ENCODE assay signal across 15 cellular contexts in the genomic region with DNA sequence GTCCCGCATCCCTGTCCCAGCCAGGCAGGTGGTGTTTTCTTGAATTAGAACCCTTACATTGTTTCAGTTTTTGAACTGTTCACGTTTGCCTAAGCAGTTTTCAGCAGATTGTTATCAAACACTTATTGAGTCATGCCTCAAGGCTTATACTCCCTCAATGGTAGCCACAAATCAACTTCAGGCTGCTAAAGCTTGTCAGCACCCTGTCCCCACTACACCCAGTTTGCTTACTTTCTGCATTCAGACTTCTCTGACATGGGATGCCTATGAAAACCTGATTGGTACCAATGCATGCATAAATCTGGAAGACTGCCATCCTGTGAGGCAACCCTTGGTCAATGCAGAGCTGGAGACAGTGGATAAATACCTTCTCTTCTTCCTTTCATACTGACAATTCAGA.
DNase-seq lines count a peak whose midpoint lies in the region; ATAC-seq and TF ChIP-seq lines count a peak whose summit lies in the region.
"Had no signal": no experiment of that assay in that cellular context is flagged by ENCODE, and none has a peak within 500 bp of the region (broad histone marks: within the 10 kb centered on the region; RNA-seq: fewer than 3 reads in every experiment).

No MANE protein-coding gene starts in this region.

- H3K27ac ChIP-seq in brain microvascular endothelial cell = no peak overlapping the region
- H3K27ac ChIP-seq in esophagus muscularis mucosa (replicated peaks in 1 of 4) = no peak overlapping the region
- H3K27ac ChIP-seq: heart right ventricle, psoas muscle, SJSA1 had no signal

- TF ChIP-seq EP300 in esophagus muscularis mucosa (IDR thresholded peaks at IDR 0.05) = no peak

- no peaks in the 10 kb centered on the region for H3K27me3 ChIP-seq in brain microvascular endothelial cell (replicated peaks)
- no peaks in the 10 kb centered on the region for H3K27me3 ChIP-seq in esophagus muscularis mucosa
- H3K27me3 ChIP-seq: BE2C, heart right ventricle, SJSA1 had no signal

- intact Hi-C loops in esophagus muscularis mucosa (cut with DNase I) = no loop called here
- intact Hi-C loops in lower leg skin (cut with DNase I; ENCODE audit: low total_unique reads) = no loop called here

- peak; percentile 73 for DNase-seq in DMS53 (lab: John Stamatoyannopoulos, UW)
- DNase-seq in NB4 (ENCODE audit: low read depth) = peak; percentile 15
- DNase-seq in brain microvascular endothelial cell = peak; percentile 22
- DNase-seq in iris pigment epithelial cell (ENCODE audit: low read depth) = peak; percentile 52
- no peak for DNase-seq in esophagus muscularis mucosa (ENCODE audit: extremely low spot score)
- no peak for DNase-seq in lower leg skin (ENCODE audit: low spot score in 2 of 2)
- no peak for DNase-seq in activated T-cell treated with anti-CD3 and anti-CD28 coated beads, Interleukin-2, amount 50 U/mL, for 1 hour
- DNase-seq: activated gamma-delta T cell, BE2C, DMS153, heart right ventricle, NCI-H2107, psoas muscle had no signal

- H3K4me1 ChIP-seq in esophagus muscularis mucosa = peaks cover 0 to 7% (median 2%) of the 10 kb centered on the region in 4 donors
- H3K4me1 ChIP-seq: BE2C, heart right ventricle, psoas muscle had no signal

- in situ Hi-C loops in brain microvascular endothelial cell (cut with HindIII; ENCODE audit: low pct_ligation_motif_present, low sequenced_read_pairs) = no loop called here

- WGBS in esophagus muscularis mucosa = 80% methylated on average over 2 of the region's 2 CpGs
- 47 to 56% methylated on average over 2 of the region's 2 CpGs for WGBS in lower leg skin, 2 donors

- H3K4me3 ChIP-seq in NB4 (ENCODE audit: low read depth, low read length) (no peak overlapping the region), brain microvascular endothelial cell (ENCODE audit: low read depth, low read length) (no peak overlapping the region), esophagus muscularis mucosa (no peak overlapping the region), lower leg skin (ENCODE audit: low read depth, poor library complexity, severe bottlenecking) (no peak overlapping the region)
- H3K4me3 ChIP-seq: heart right ventricle, psoas muscle, SJSA1 had no signal

- no peaks in the 10 kb centered on the region for H3K9me3 ChIP-seq in esophagus muscularis mucosa
- H3K9me3 ChIP-seq: BE2C, heart right ventricle, psoas muscle, SJSA1 had no signal

- TF ChIP-seq POLR2A in NB4 (IDR thresholded peaks at IDR 0.05; ENCODE audit: extremely low read depth, insufficient read length) = no peak
- TF ChIP-seq POLR2A in esophagus muscularis mucosa (IDR thresholded peaks at IDR 0.05; ENCODE audit: low read depth) = no peak
- no peak for TF ChIP-seq POLR2A in lower leg skin (IDR thresholded peaks at IDR 0.05)

- H3K36me3 ChIP-seq in brain microvascular endothelial cell (replicated peaks) (no peaks in the 10 kb centered on the region), esophagus muscularis mucosa (no peaks in the 10 kb centered on the region)
- H3K36me3 ChIP-seq: BE2C, heart right ventricle, SJSA1 had no signal

- TF ChIP-seq CTCF in NB4 (IDR thresholded peaks at IDR 0.05; ENCODE audit: low read depth, low read length) (no peak), brain microvascular endothelial cell (IDR thresholded peaks at IDR 0.05; ENCODE audit: low read depth, low read length, missing control alignments) (no peak), esophagus muscularis mucosa (IDR thresholded peaks at IDR 0.05) (no peak), lower leg skin (IDR thresholded peaks at IDR 0.05) (no peak)

- ATAC-seq in HG03439 (IDR thresholded peaks at IDR 0.05; ENCODE audit: unreplicated experiment) = no peak
- ATAC-seq: heart right ventricle, psoas muscle had no signal

Comparison
In these comparisons a context has a peak if more than half of its experiments do, and no peak if none do; other contexts are left out.
1. DNase-seq: peak in DMS53 (single experiment), NB4 (single experiment), brain microvascular endothelial cell (single experiment) and iris pigment epithelial cell (single experiment); none in esophagus muscularis mucosa (single experiment), lower leg skin (0 of 2) and activated T-cell treated with anti-CD3 and anti-CD28 coated beads, Interleukin-2, amount 50 U/mL, for 1 hour (single experiment).